Comparison of ENCODE assay signal across 8 cellular contexts in genomic region chr10:110413903-110414562, GRCh38.
DNase-seq lines count a peak whose midpoint lies in the region; ATAC-seq, FAIRE-seq and TF ChIP-seq lines count a peak whose summit lies in the region.

No MANE protein-coding gene starts in this region.

- DNase-seq in Calu3 (no peak), endothelial cell of umbilical vein (ENCODE audit: low read depth, low spot score) (no peak), tibial artery (no peak), testis (no peak), foreskin fibroblast (no peak), heart right ventricle (no peak)

- H3K9me3 ChIP-seq in endothelial cell of umbilical vein (replicated peaks; ENCODE audit: control insufficient read depth, insufficient read depth, low read length) (no peaks in the 10 kb centered on the region), tibial artery (no peaks in the 10 kb centered on the region), testis (no peaks in the 10 kb centered on the region), heart right ventricle (peaks cover 0 to 3% (median 0%) of the 10 kb centered on the region in 11 donors)

- H3K4me2 ChIP-seq in KMS-11, result peak overlapping the region; percentile 72
- H3K4me2 ChIP-seq in endothelial cell of umbilical vein (ENCODE audit: insufficient read depth, low read length), result no peak overlapping the region

- TF ChIP-seq CTCF in Calu3 (IDR thresholded peaks at IDR 0.05; ENCODE audit: unreplicated experiment) (no peak), KMS-11 (conservative IDR thresholded peaks at IDR 0.05; ENCODE audit: low read depth, low read length) (no peak), endothelial cell of umbilical vein (IDR thresholded peaks at IDR 0.05; ENCODE audit: extremely low read depth in 1 of 2, insufficient read depth in 1 of 2, low read depth in 1 of 2, low read length in 2 of 2) (no peak), tibial artery (IDR thresholded peaks at IDR 0.05) (no peak), testis (IDR thresholded peaks at IDR 0.05) (no peak), foreskin fibroblast (IDR thresholded peaks at IDR 0.05; ENCODE audit: low read depth, low read length) (no peak), heart right ventricle (IDR thresholded peaks at IDR 0.05) (no peak)

- H3K27ac ChIP-seq in KMS-11, result peak overlapping the region; percentile 98
- H3K27ac ChIP-seq in endothelial cell of umbilical vein (ENCODE audit: insufficient read depth, low read depth, low read length), result peak overlapping the region; percentile 2
- H3K27ac ChIP-seq in tibial artery, result no peak overlapping the region
- no peak overlapping the region for H3K27ac ChIP-seq in testis
- peak overlapping the region in 1 of 10 donors; percentile 34 for H3K27ac ChIP-seq in heart right ventricle

- CTCF ChIA-PET in Calu3 (lab: Charles Lee), result interaction anchor here (0.8 to 1.4 kb wide), 4 partner anchors 12 to 87 kb away, joined by 3 to 7 read pairs (median 4); no protein-coding TSS in a partner anchor
- CTCF ChIA-PET in endothelial cell of umbilical vein (lab: Charles Lee), result interaction anchor here (1.7 to 2.1 kb wide), 4 partner anchors 9 to 61 kb away, joined by 4 to 7 read pairs (median 6); no protein-coding TSS in a partner anchor

- POLR2A ChIA-PET in endothelial cell of umbilical vein (lab: Charles Lee), result interaction anchor here (1.3 kb wide), 1 partner anchor 85 kb away, joined by 3 read pairs; no protein-coding TSS in a partner anchor

- H3K4me1 ChIP-seq in KMS-11 (ENCODE audit: low read depth, poor library complexity, severe bottlenecking) (peaks cover 94% of the 10 kb centered on the region), endothelial cell of umbilical vein (ENCODE audit: control insufficient read depth, extremely low read depth, insufficient read depth, low read length) (peaks cover 46% of the 10 kb centered on the region), tibial artery (peaks cover 0 to 21% (median 11%) of the 10 kb centered on the region in 4 donors), testis (no peaks in the 10 kb centered on the region), heart right ventricle (peaks cover 0 to 51% (median 25%) of the 10 kb centered on the region in 9 donors)

- H3K4me3 ChIP-seq in KMS-11 (IDR thresholded peaks at IDR 0.05; ENCODE audit: insufficient read depth, low read depth, low read length) (no peak overlapping the region), endothelial cell of umbilical vein (replicated peaks in 1 of 3; ENCODE audit: insufficient read depth in 1 of 3, low read depth in 1 of 3, low read length in 3 of 3) (no peak overlapping the region), tibial artery (no peak overlapping the region), testis (no peak overlapping the region), foreskin fibroblast (ENCODE audit: low read depth in 1 of 2, low read length in 2 of 2) (no peak overlapping the region), heart right ventricle (no peak overlapping the region)

- H3K9me1 ChIP-seq in endothelial cell of umbilical vein (replicated peaks; ENCODE audit: control insufficient read depth, extremely low read depth, insufficient read depth, low read length), result no peaks in the 10 kb centered on the region

- peak overlapping the region; percentile 96 for H3K27ac Mint-ChIP-seq in Calu3 (ENCODE audit: unreplicated experiment)

- no peaks in the 10 kb centered on the region for H3K36me3 ChIP-seq in KMS-11 (ENCODE audit: insufficient read depth)
- H3K36me3 ChIP-seq in endothelial cell of umbilical vein (ENCODE audit: control insufficient read depth in 2 of 2, extremely low read depth in 1 of 2, insufficient read depth in 2 of 2, low read length in 2 of 2), result no peaks in the 10 kb centered on the region
- H3K36me3 ChIP-seq in tibial artery, result no peaks in the 10 kb centered on the region
- H3K36me3 ChIP-seq in testis (ENCODE audit: low read depth, missing control alignments), result no peaks in the 10 kb centered on the region
- H3K36me3 ChIP-seq in heart right ventricle, result no peaks in the 10 kb centered on the region

- ATAC-seq in GM21528 (IDR thresholded peaks at IDR 0.05; ENCODE audit: low FRiP score, unreplicated experiment), result peak; percentile 9
- ATAC-seq in heart right ventricle, result no peak

- H3K9me3 Mint-ChIP-seq in Calu3 (ENCODE audit: low read depth, unreplicated experiment), result no peaks in the 10 kb centered on the region

- 78 to 81% methylated on average over 11 of the region's 11 CpGs for WGBS in testis, 2 donors
- 78 to 86% methylated on average over 11 of the region's 11 CpGs for WGBS in heart right ventricle, 2 donors

- H2AFZ ChIP-seq in KMS-11 (ENCODE audit: low read depth) (peak overlapping the region; percentile 25; the same call in 1 of the 2 replicates), endothelial cell of umbilical vein (ENCODE audit: low read depth, low read length) (no peak overlapping the region)

- FAIRE-seq in endothelial cell of umbilical vein (lab: Jason Lieb, UNC), result no peak

- peaks cover 25% of the 10 kb centered on the region for H3K36me3 Mint-ChIP-seq in Calu3 (ENCODE audit: insufficient read depth, unreplicated experiment)

- peak overlapping the region; percentile 36 for H3K4me3 Mint-ChIP-seq in Calu3 (ENCODE audit: low read depth, unreplicated experiment)

- H3K9ac ChIP-seq in KMS-11, result peak overlapping the region; percentile 75
- H3K9ac ChIP-seq in endothelial cell of umbilical vein (replicated peaks; ENCODE audit: extremely low read depth, insufficient read depth, low read length), result no peak overlapping the region

- BruUV-seq in Calu3 (replicated peaks; lab: Mats Ljungman, UMichigan) (no TSS peak), endothelial cell of umbilical vein (replicated peaks; lab: Mats Ljungman, UMichigan) (no TSS peak)

- H3K79me2 ChIP-seq in KMS-11 (ENCODE audit: insufficient read depth, low read depth), result no peaks in the 10 kb centered on the region
- no peaks in the 10 kb centered on the region for H3K79me2 ChIP-seq in endothelial cell of umbilical vein (ENCODE audit: control insufficient read depth, insufficient read depth, low read length)

- TF ChIP-seq POLR2A in endothelial cell of umbilical vein (IDR thresholded peaks at IDR 0.05; ENCODE audit: low read depth, low read length) (no peak), testis (IDR thresholded peaks at IDR 0.05) (no peak)

- dilution Hi-C loops in endothelial cell of umbilical vein (cut with MboI; ENCODE audit: extremely low pct_ligation_motif_present, low sequenced_read_pairs), result no loop called here

- peaks cover 67% of the 10 kb centered on the region for H3K4me1 Mint-ChIP-seq in Calu3 (ENCODE audit: low read depth, unreplicated experiment)

- no peaks in the 10 kb centered on the region for H3K27me3 Mint-ChIP-seq in Calu3 (ENCODE audit: unreplicated experiment)

- intact Hi-C loops in Calu3 (cut with micrococcal nuclease; ENCODE audit: unreplicated experiment), result loop anchor here (5.0 kb wide), 3 partner anchors 57 to 102 kb away; no protein-coding TSS in a partner anchor
- intact Hi-C loops in endothelial cell of umbilical vein (cut with micrococcal nuclease), result loop anchor here (1.0 to 5.0 kb wide), 3 partner anchors 15 to 83 kb away; partner anchors contain the start of gene DUSP5
- intact Hi-C loops in tibial artery (cut with DNase I; ENCODE audit: low total_unique reads), result no loop called here
- intact Hi-C loops in testis (cut with DNase I; ENCODE audit: low total_unique reads), result no loop called here
- intact Hi-C loops in heart right ventricle (cut with DNase I), result no loop called here

- H4K20me1 ChIP-seq in KMS-11 (ENCODE audit: insufficient read depth) (no peaks in the 10 kb centered on the region), endothelial cell of umbilical vein (replicated peaks; ENCODE audit: control insufficient read depth, extremely low read depth, insufficient read depth, low read length) (no peaks in the 10 kb centered on the region)

- H3K27me3 ChIP-seq in KMS-11 (ENCODE audit: insufficient read depth, low read depth) (no peaks in the 10 kb centered on the region), endothelial cell of umbilical vein (ENCODE audit: control insufficient read depth in 2 of 2, insufficient read depth in 2 of 2, low read length in 2 of 2) (no peaks in the 10 kb centered on the region), tibial artery (no peaks in the 10 kb centered on the region), testis (no peaks in the 10 kb centered on the region), heart right ventricle (no peaks in the 10 kb centered on the region)

TF ChIP-seq in endothelial cell of umbilical vein, 7 proteins besides CTCF, POLR2A, EP300 and RAD21:
- no peak for TF ChIP-seq MAX (IDR thresholded peaks at IDR 0.05; ENCODE audit: insufficient read depth, insufficient read length)
- no peak for TF ChIP-seq JUN (IDR thresholded peaks at IDR 0.05; ENCODE audit: borderline replicate concordance, insufficient read depth, insufficient read length, low read depth)
- TF ChIP-seq FOS (IDR thresholded peaks at IDR 0.05; ENCODE audit: borderline replicate concordance, insufficient read depth, low read length), result no peak
- TF ChIP-seq POLR2AphosphoS5 (IDR thresholded peaks at IDR 0.05; ENCODE audit: insufficient read depth, low read depth, low read length), result no peak
- no peak for TF ChIP-seq EZH2 (IDR thresholded peaks at IDR 0.05; ENCODE audit: borderline replicate concordance, low read depth, low read length, severe bottlenecking)
- no peak for TF ChIP-seq MYC (IDR thresholded peaks at IDR 0.05; ENCODE audit: low read depth, low read length)

Comparison
In these comparisons a context has a peak if more than half of its experiments do, and no peak if none do; other contexts are left out.
1. H3K27ac ChIP-seq: peak in KMS-11 (single experiment) and endothelial cell of umbilical vein (single experiment); none in tibial artery (0 of 2) and testis (0 of 2).
2. intact Hi-C loops: an anchor here in Calu3 (5.0 kb wide) and endothelial cell of umbilical vein (1.0 to 5.0 kb wide); none called in tibial artery, testis and heart right ventricle.